In the genomic region with DNA sequence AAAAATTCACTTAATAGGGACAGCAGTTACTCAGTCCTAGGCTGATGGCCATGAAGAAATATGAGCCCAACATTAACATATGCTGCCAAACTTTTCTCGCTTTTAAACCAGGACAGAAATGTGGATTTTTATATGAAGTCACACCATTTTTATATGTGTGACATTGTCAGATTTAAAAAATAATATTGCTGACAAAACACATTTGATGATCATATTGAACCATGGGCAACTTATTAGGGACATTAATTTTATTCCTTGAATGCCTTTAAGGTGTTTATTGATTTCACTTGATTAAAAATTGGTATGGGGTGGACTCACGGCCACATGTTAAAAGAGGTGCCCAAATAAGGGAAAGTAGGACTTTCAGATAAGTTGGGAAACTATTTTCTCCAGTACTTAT, we compare ENCODE assay signal across 24 cellular contexts.
"Had no signal": no experiment of that assay in that cellular context is flagged by ENCODE, and none has a peak within 500 bp of the region (broad histone marks: within the 10 kb centered on the region; RNA-seq: fewer than 3 reads in every experiment).

No MANE protein-coding gene starts in this region.

- H3K36me3 ChIP-seq: colonic mucosa had no signal

- H3K27ac ChIP-seq: colonic mucosa, esophagus squamous epithelium, gastrocnemius medialis, heart right ventricle, left lung, lower lobe of right lung had no signal

- H3K9me3 ChIP-seq: colonic mucosa, esophagus squamous epithelium, gastrocnemius medialis, heart right ventricle, left lung, lower lobe of right lung had no signal

- H3K4me3 Mint-ChIP-seq: dendritic cell treated with granulocyte-macrophage colony-stimulating factor and Interleukin-4, amounts not matched to agents 40 ng/mL and 50 ng/mL, for 4 days; effector memory CD8-positive, alpha-beta T cell; naive thymus-derived CD4-positive, alpha-beta T cell had no signal

- H3K4me1 ChIP-seq: colonic mucosa, left lung had no signal

- FAIRE-seq: endothelial cell of umbilical vein, islet of Langerhans, keratinocyte had no signal

- DNase-seq: colonic mucosa; cortex of kidney; effector CD8-positive, alpha-beta T cell; effector memory CD8-positive, alpha-beta T cell; esophagus squamous epithelium; foreskin fibroblast; foreskin melanocyte; gastrocnemius medialis; glutamatergic neuron; head of caudate nucleus; heart right ventricle; hippocampal formation; left cardiac atrium; left lung; left ventricle myocardium superior; lower lobe of right lung; mesendoderm; midbrain; naive thymus-derived CD4-positive, alpha-beta T cell had no signal

- ATAC-seq: effector memory CD8-positive, alpha-beta T cell; esophagus mucosa; gastrocnemius medialis; heart right ventricle; left cardiac atrium; left lung; left ventricle myocardium superior; lower lobe of right lung; naive thymus-derived CD4-positive, alpha-beta T cell had no signal

- H3K4me3 ChIP-seq: colonic mucosa, esophagus squamous epithelium, gastrocnemius medialis, heart right ventricle, left lung, lower lobe of right lung had no signal

- H3K9me3 Mint-ChIP-seq: dendritic cell treated with granulocyte-macrophage colony-stimulating factor and Interleukin-4, amounts not matched to agents 40 ng/mL and 50 ng/mL, for 4 days; effector memory CD8-positive, alpha-beta T cell; naive thymus-derived CD4-positive, alpha-beta T cell had no signal

- H3K27me3 ChIP-seq: colonic mucosa, esophagus squamous epithelium, gastrocnemius medialis, heart right ventricle, left lung had no signal

- H3K27ac Mint-ChIP-seq: dendritic cell treated with granulocyte-macrophage colony-stimulating factor and Interleukin-4, amounts not matched to agents 40 ng/mL and 50 ng/mL, for 4 days had no signal
